8 cellular contexts compared by ENCODE assay signal in the genomic region with DNA sequence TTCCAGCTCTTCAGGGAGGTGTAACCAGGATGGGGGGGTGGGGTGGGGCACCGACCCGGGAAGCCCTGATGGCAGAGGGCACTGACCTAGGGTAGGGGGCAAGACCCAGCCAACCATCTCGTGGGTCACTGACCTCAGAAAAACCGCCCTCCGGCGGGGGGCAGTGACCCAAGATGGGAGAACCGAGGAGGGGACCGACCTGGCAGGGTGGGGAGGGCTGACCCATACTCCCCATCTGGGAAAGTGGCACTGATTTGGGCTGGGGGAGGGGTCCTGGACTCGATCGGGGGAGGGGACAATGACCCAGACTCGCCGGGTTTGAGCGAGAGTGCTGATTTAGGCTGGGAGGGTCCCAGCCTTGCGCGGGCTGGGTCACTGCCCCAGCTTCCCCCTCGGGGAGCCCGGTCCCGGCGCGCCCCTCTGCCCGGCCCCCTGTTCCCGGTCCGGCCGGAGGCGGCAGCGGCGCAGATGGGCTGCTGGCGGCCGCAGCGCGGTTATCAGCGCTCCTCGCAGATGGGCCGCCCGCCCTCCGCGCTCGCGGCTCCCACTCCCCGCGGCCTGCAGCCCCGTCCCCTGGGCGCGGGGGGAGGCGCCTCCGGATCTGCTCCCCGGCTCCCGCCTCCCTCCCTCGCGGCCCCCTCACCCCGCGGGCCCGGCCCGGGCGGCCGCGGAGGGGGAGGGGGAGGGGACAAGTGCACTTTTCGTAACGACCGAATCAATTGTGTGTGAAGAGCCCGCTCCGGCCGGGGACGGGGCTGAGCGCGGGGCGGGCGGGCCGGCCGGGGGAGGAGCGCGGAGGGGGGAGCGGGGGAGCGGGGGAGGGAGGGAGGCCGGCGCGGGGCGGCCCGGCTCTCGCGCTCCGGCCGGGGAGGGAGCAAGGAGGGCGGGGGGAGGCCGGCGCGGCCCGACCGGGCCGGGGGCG. TPM values are rescaled to one million over a fixed set of nuclear protein-coding genes. Genes with fewer than 3 reads are reported as not detected.
A peak's percentile ranks its signal among the peaks of the same experiment; 100 is the strongest.
DNase-seq lines count a peak whose midpoint lies in the region; ATAC-seq and TF ChIP-seq lines count a peak whose summit lies in the region.

No MANE protein-coding gene starts in this region.

- H3K36me3 ChIP-seq in BJ (ENCODE audit: control insufficient read depth, insufficient read depth, low read length): no peaks in the 10 kb centered on the region
- H3K36me3 ChIP-seq in HUES48 (ENCODE audit: control insufficient read depth, insufficient read depth, low read length): no peaks in the 10 kb centered on the region
- no peaks in the 10 kb centered on the region for H3K36me3 ChIP-seq in gastroesophageal sphincter

- peaks cover 9% of the 10 kb centered on the region for H3K27me3 ChIP-seq in BJ (ENCODE audit: control insufficient read depth, insufficient read depth, low read length)
- peaks cover 44% of the 10 kb centered on the region for H3K27me3 ChIP-seq in HUES48 (ENCODE audit: control insufficient read depth, insufficient read depth, low read length)
- peaks cover 25% of the 10 kb centered on the region for H3K27me3 ChIP-seq in gastroesophageal sphincter

- POLR2A ChIA-PET in BJ (lab: Charles Lee): no interaction called here

- H3K9ac ChIP-seq in HUES48 (ENCODE audit: low read depth, low read length): no peak overlapping the region

- H3K36me3 Mint-ChIP-seq in activated T-cell treated with anti-CD3 and anti-CD28 coated beads, Interleukin-2, amount 50 U/mL, for 24 hours (ENCODE audit: low read depth): no peaks in the 10 kb centered on the region

- CTCF ChIA-PET in BJ (lab: Yijun Ruan, JAX): interaction anchor here (1.0 kb wide), 1 partner anchor 59 kb away, joined by 3 read pairs; no protein-coding TSS in a partner anchor

- WGBS in gastroesophageal sphincter (ENCODE audit: low coverage in 1 of 2), 2 donors: 0% methylated on average over 1 of the region's 91 CpGs; no CpG with 5 or more reads in 1 of the 2 donors

- ATAC-seq in gastroesophageal sphincter (peak; percentile 20), HG03460 (IDR thresholded peaks at IDR 0.05; ENCODE audit: unreplicated experiment) (no peak)

- peak overlapping the region; percentile 40 for H3K27ac Mint-ChIP-seq in activated T-cell treated with anti-CD3 and anti-CD28 coated beads, Interleukin-2, amount 50 U/mL, for 24 hours

- H3K9me3 Mint-ChIP-seq in activated T-cell treated with anti-CD3 and anti-CD28 coated beads, Interleukin-2, amount 50 U/mL, for 24 hours: no peaks in the 10 kb centered on the region

- H3K4me1 Mint-ChIP-seq in activated T-cell treated with anti-CD3 and anti-CD28 coated beads, Interleukin-2, amount 50 U/mL, for 24 hours (ENCODE audit: low read depth): peaks cover 52% of the 10 kb centered on the region

- peak overlapping the region; percentile 62 for H3K4me3 Mint-ChIP-seq in activated T-cell treated with anti-CD3 and anti-CD28 coated beads, Interleukin-2, amount 50 U/mL, for 24 hours

- DNase-seq in BJ (ENCODE audit: low read depth) (no peak), pons (ENCODE audit: low spot score) (peak; percentile 42), SHP77 treated with DMSO at 0.1 percent for 48 hours (lab: John Stamatoyannopoulos, UW) (no peak), kidney glomerular epithelial cell (lab: John Stamatoyannopoulos, UW) (no peak)
- peak; percentile 62 for DNase-seq in activated T-cell treated with anti-CD3 and anti-CD28 coated beads, Interleukin-2, amount 50 U/mL, for 24 hours

- H3K4me3 ChIP-seq in BJ (ENCODE audit: low read depth, low read length) (peak overlapping the region; percentile 58), HUES48 (ENCODE audit: low read depth, low read length) (peak overlapping the region; percentile 67), gastroesophageal sphincter (peak overlapping the region; percentile 72 to 76)

- no peak for TF ChIP-seq EP300 in gastroesophageal sphincter (IDR thresholded peaks at IDR 0.05)

- no peak for TF ChIP-seq POLR2A in gastroesophageal sphincter (IDR thresholded peaks at IDR 0.05)

- H3K4me1 ChIP-seq in HUES48 (ENCODE audit: control insufficient read depth, insufficient read depth, low read length) (peaks cover 17% of the 10 kb centered on the region; the same call in 1 of the 2 replicates), gastroesophageal sphincter (peaks cover 0 to 38% (median 0%) of the 10 kb centered on the region in 3 donors)

- TF ChIP-seq CTCF in BJ (IDR thresholded peaks at IDR 0.05; ENCODE audit: insufficient read depth, low read depth, low read length) (no peak), gastroesophageal sphincter (IDR thresholded peaks at IDR 0.05) (no peak)

- no peak overlapping the region for H3K27ac ChIP-seq in HUES48 (ENCODE audit: low read depth, low read length)
- H3K27ac ChIP-seq in gastroesophageal sphincter: peak overlapping the region in 3 of 4 donors; percentile 62 to 69 (median 68)

- H3K27me3 Mint-ChIP-seq in activated T-cell treated with anti-CD3 and anti-CD28 coated beads, Interleukin-2, amount 50 U/mL, for 24 hours: peaks cover 9% of the 10 kb centered on the region

- no peaks in the 10 kb centered on the region for H3K9me3 ChIP-seq in HUES48 (ENCODE audit: control insufficient read depth, insufficient read depth, low read length)
- H3K9me3 ChIP-seq in gastroesophageal sphincter: no peaks in the 10 kb centered on the region

RNA-seq across cellular contexts. Expression of a gene that starts 2.2 kb away (rescaled TPM):
- polyA plus RNA-seq in BJ (2011; rRNA removed): 6.6 and 10.9 TPM in 2 replicates
- 8.2 and 12.8 TPM in 2 replicates for polyA minus RNA-seq in BJ (2011; rRNA and poly(A)+ RNA removed)
- 10 to 100 TPM in 2 of 4 donors, 1 to 10 TPM in 2; 9.0 to 14.7 (median 10.8) TPM for total RNA-seq in gastroesophageal sphincter

Comparison
In these comparisons a context has a peak if more than half of its experiments do, and no peak if none do; other contexts are left out.
1. DNase-seq: peak in activated T-cell treated with anti-CD3 and anti-CD28 coated beads, Interleukin-2, amount 50 U/mL, for 24 hours (single experiment) and pons (single experiment); none in BJ (single experiment), SHP77 treated with DMSO at 0.1 percent for 48 hours (single experiment) and kidney glomerular epithelial cell (single experiment).
2. Peak in every context shown above with its lines, with median percentiles within 50 percentile points of each other: H3K4me3 ChIP-seq.